25 cellular contexts compared by ENCODE assay signal in the genomic region with DNA sequence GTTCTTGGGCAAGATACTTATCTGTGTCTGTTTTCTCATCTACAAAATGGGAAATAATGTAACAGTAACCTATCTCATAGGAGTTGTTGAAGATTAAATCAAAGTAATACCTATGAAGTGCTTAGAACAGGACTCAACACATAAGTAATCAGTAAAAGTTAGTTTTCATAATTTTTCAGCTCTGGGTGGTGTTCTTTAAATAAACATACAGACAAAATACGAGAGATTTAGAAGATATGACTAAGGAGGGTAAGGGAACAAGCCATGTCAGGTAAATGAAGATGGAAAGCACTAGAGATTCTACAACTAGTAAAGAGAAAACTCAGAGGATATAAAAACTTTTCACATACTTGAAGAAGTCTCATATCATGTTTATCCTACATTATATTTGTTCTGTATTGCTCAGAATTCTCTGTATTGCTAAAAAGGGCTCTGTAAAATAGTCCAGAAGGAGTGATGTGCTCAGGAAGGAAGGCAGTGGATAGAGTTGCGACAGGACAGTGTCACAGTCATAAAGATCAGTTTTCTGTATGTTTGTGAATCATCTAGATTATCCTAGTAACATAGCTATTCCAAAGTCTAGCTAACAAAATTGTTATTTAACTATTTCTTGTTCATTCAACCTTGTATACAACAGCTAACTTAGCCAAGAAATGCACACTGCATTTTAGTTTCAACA.
"Had no signal": no experiment of that assay in that cellular context is flagged by ENCODE, and none has a peak within 500 bp of the region (broad histone marks: within the 10 kb centered on the region; RNA-seq: fewer than 3 reads in every experiment).

No MANE protein-coding gene starts in this region.

- H3K36me3 ChIP-seq: ascending aorta, thyroid gland had no signal

- H3K27ac ChIP-seq: ascending aorta, esophagus squamous epithelium, foreskin keratinocyte, thyroid gland had no signal

- DNase-seq: activated CD4-positive, alpha-beta T cell treated with anti-CD3 and anti-CD28 coated beads, Interleukin-2, amount 10 ng/mL, durations not matched to agents 7 days and 5 days; activated CD8-positive, alpha-beta T cell treated with anti-CD3 and anti-CD28 coated beads, Interleukin-2, amount 10 ng/mL, durations not matched to agents 7 days and 5 days; activated effector memory CD4-positive, alpha-beta T cell treated with anti-CD3 and anti-CD28 coated beads, Interleukin-2, amount 50 U/mL, for 16 hours; activated T-cell treated with anti-CD3 and anti-CD28 coated beads, Interleukin-2, amount 50 U/mL, for 24 hours; cerebellar nuclear complex; effector memory CD4-positive, alpha-beta T cell; esophagus squamous epithelium; foreskin keratinocyte; glutamatergic neuron; hippocampal formation; islet precursor cell; midbrain; retina; stimulated activated CD4-positive, alpha-beta T cell treated with anti-CD3 and anti-CD28 coated beads, Interleukin-12 subunit alpha, Interleukin-12 subunit beta, amount 100 ng/mL, for 4 hours; stimulated activated CD4-positive, alpha-beta T cell treated with anti-CD3 and anti-CD28 coated beads, Interleukin-1b, Interleukin-23, amount 100 ng/mL, for 48 hours; stimulated activated naive CD4-positive, alpha-beta T cell treated with Interleukin-2 at 50 U/mL for 16 hours; T-helper 1 cell; T1000; thyroid gland had no signal

- H3K4me3 Mint-ChIP-seq: activated CD4-positive, alpha-beta T cell treated with anti-CD3 and anti-CD28 coated beads, Interleukin-2, amount 10 ng/mL, durations not matched to agents 7 days and 5 days; activated CD8-positive, alpha-beta T cell treated with anti-CD3 and anti-CD28 coated beads, Interleukin-2, amount 10 ng/mL, durations not matched to agents 7 days and 5 days; activated naive CD4-positive, alpha-beta T cell treated with anti-CD3 and anti-CD28 coated beads, Interleukin-2, amount 50 U/mL, for 24 hours; activated T-cell treated with anti-CD3 and anti-CD28 coated beads, Interleukin-2, amount 50 U/mL, for 24 hours had no signal

- H3K4me1 ChIP-seq: ascending aorta, foreskin keratinocyte, thyroid gland had no signal

- H3K9me3 ChIP-seq: ascending aorta, esophagus squamous epithelium, thyroid gland had no signal

- H3K27me3 Mint-ChIP-seq: activated CD4-positive, alpha-beta T cell treated with anti-CD3 and anti-CD28 coated beads, Interleukin-2, amount 10 ng/mL, durations not matched to agents 7 days and 5 days; activated naive CD4-positive, alpha-beta T cell treated with anti-CD3 and anti-CD28 coated beads, Interleukin-2, amount 50 U/mL, for 24 hours; activated T-cell treated with anti-CD3 and anti-CD28 coated beads, Interleukin-2, amount 50 U/mL, for 24 hours had no signal

- H3K4me1 Mint-ChIP-seq: activated CD4-positive, alpha-beta T cell treated with anti-CD3 and anti-CD28 coated beads, Interleukin-2, amount 10 ng/mL, durations not matched to agents 7 days and 5 days; activated naive CD4-positive, alpha-beta T cell treated with anti-CD3 and anti-CD28 coated beads, Interleukin-2, amount 50 U/mL, for 24 hours had no signal

- ATAC-seq: activated CD8-positive, alpha-beta T cell treated with anti-CD3 and anti-CD28 coated beads, Interleukin-2, amount 10 ng/mL, durations not matched to agents 7 days and 5 days; foreskin keratinocyte; left lobe of liver had no signal

- H3K27me3 ChIP-seq: ascending aorta, esophagus squamous epithelium, foreskin keratinocyte, thyroid gland had no signal

- H3K4me3 ChIP-seq: ascending aorta, esophagus squamous epithelium, lung, thyroid gland had no signal

- FAIRE-seq: endothelial cell of umbilical vein, urothelium cell line had no signal

- H3K27ac Mint-ChIP-seq: activated CD4-positive, alpha-beta T cell treated with anti-CD3 and anti-CD28 coated beads, Interleukin-2, amount 10 ng/mL, durations not matched to agents 7 days and 5 days; activated CD8-positive, alpha-beta T cell treated with anti-CD3 and anti-CD28 coated beads, Interleukin-2, amount 10 ng/mL, durations not matched to agents 7 days and 5 days; activated naive CD4-positive, alpha-beta T cell treated with anti-CD3 and anti-CD28 coated beads, Interleukin-2, amount 50 U/mL, for 24 hours; activated T-cell treated with anti-CD3 and anti-CD28 coated beads, Interleukin-2, amount 50 U/mL, for 24 hours had no signal
